In the genomic region with DNA sequence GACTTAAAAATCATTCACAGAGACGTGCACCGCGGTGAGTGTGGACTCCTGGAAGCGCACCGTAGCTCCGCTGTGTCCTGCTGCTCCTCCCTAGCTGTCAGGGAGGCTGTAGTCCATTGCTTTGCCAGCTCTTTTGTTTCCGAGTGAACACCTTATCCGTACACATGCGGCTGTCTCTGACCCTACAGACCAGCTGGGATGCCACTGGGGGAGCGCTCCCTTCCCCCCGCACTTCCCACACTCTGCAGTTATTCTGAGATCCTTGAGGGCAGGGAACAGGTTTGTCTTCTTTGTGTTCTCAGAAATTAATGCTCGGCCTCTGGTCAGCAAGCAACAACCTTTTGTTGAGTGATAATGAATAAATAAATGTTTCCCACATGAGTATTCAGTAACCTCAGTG, we compare ENCODE assay signal across 25 cellular contexts. TPM values are rescaled to one million over a fixed set of nuclear protein-coding genes. Genes with fewer than 3 reads are reported as not detected.
"Had no signal": no experiment of that assay in that cellular context is flagged by ENCODE, and none has a peak within 500 bp of the region (broad histone marks: within the 10 kb centered on the region; RNA-seq: fewer than 3 reads in every experiment).

No MANE protein-coding gene starts in this region.

- H3K79me2 ChIP-seq: hepatocyte had no signal

- H3K36me3 ChIP-seq: colonic mucosa, ovary had no signal

- H3K9me3 Mint-ChIP-seq: activated naive CD4-positive, alpha-beta T cell treated with anti-CD3 and anti-CD28 coated beads, Interleukin-2, amount 10 ng/mL, durations not matched to agents 7 days and 5 days; activated naive CD8-positive, alpha-beta T cell treated with anti-CD3 and anti-CD28 coated beads, Interleukin-2, amount 10 ng/mL, durations not matched to agents 7 days and 5 days; activated T-cell treated with anti-CD3 and anti-CD28 coated beads, Interleukin-2, amount 50 U/mL, for 72 hours; central memory CD8-positive, alpha-beta T cell; mesothelial cell of epicardium; naive B cell; nephron progenitor cell; stimulated activated naive CD8-positive, alpha-beta T cell treated with anti-CD3 and anti-CD28 coated beads, Interleukin-15, Interleukin-2, amounts not matched to agents 100 ng/mL and 50 ng/mL, for 24 hours had no signal

- H3K27ac ChIP-seq: colonic mucosa, gastrocnemius medialis, hepatocyte, neutrophil, ovary, prostate gland, SK-N-MC, upper lobe of left lung, VCaP had no signal

- DNase-seq: activated CD4-positive, alpha-beta T cell treated with anti-CD3 and anti-CD28 coated beads for 4 hours; activated CD4-positive, alpha-beta T cell treated with anti-CD3 and anti-CD28 coated beads, Interleukin-2, amount 50 U/mL, for 4 hours; activated naive CD4-positive, alpha-beta T cell treated with anti-CD3 and anti-CD28 coated beads, Interleukin-2, amount 10 ng/mL, durations not matched to agents 7 days and 5 days; activated naive CD8-positive, alpha-beta T cell treated with anti-CD3 and anti-CD28 coated beads, Interleukin-2, amount 10 ng/mL, durations not matched to agents 7 days and 5 days; activated T-cell treated with anti-CD3 and anti-CD28 coated beads for 4 hours; activated T-cell treated with anti-CD3 and anti-CD28 coated beads, Interleukin-2, amount 50 U/mL, for 72 hours; amniotic stem cell; colonic mucosa; effector CD8-positive, alpha-beta T cell; islet precursor cell; naive B cell; nephron progenitor cell; stimulated activated CD4-positive, alpha-beta T cell treated with anti-CD3 and anti-CD28 coated beads, Interleukin-2, amount 100 ng/mL, for 48 hours; upper lobe of left lung had no signal

- H3K4me1 Mint-ChIP-seq: naive B cell, nephron progenitor cell had no signal

- H3K27me3 Mint-ChIP-seq: activated naive CD4-positive, alpha-beta T cell treated with anti-CD3 and anti-CD28 coated beads, Interleukin-2, amount 10 ng/mL, durations not matched to agents 7 days and 5 days; activated naive CD8-positive, alpha-beta T cell treated with anti-CD3 and anti-CD28 coated beads, Interleukin-2, amount 10 ng/mL, durations not matched to agents 7 days and 5 days; central memory CD8-positive, alpha-beta T cell; naive B cell; stimulated activated naive CD8-positive, alpha-beta T cell treated with anti-CD3 and anti-CD28 coated beads, Interleukin-15, Interleukin-2, amounts not matched to agents 100 ng/mL and 50 ng/mL, for 24 hours had no signal

- H3K4me1 ChIP-seq: colonic mucosa, prostate gland had no signal

- H3K4me3 ChIP-seq: colonic mucosa, gastrocnemius medialis, hepatocyte, ovary, prostate gland, SK-N-MC, upper lobe of left lung had no signal

- H3K27me3 ChIP-seq: colonic mucosa, gastrocnemius medialis, hepatocyte, neutrophil, ovary, upper lobe of left lung had no signal

- H3K27ac Mint-ChIP-seq: activated naive CD4-positive, alpha-beta T cell treated with anti-CD3 and anti-CD28 coated beads, Interleukin-2, amount 10 ng/mL, durations not matched to agents 7 days and 5 days; activated naive CD8-positive, alpha-beta T cell treated with anti-CD3 and anti-CD28 coated beads, Interleukin-2, amount 10 ng/mL, durations not matched to agents 7 days and 5 days; activated T-cell treated with anti-CD3 and anti-CD28 coated beads, Interleukin-2, amount 50 U/mL, for 72 hours; mesothelial cell of epicardium; stimulated activated naive CD8-positive, alpha-beta T cell treated with anti-CD3 and anti-CD28 coated beads, Interleukin-15, Interleukin-2, amounts not matched to agents 100 ng/mL and 50 ng/mL, for 24 hours had no signal

- H3K4me2 ChIP-seq: hepatocyte had no signal

- H2AFZ ChIP-seq: hepatocyte had no signal

- ATAC-seq: activated T-cell treated with anti-CD3 and anti-CD28 coated beads, Interleukin-2, amount 50 U/mL, for 72 hours; gastrocnemius medialis had no signal

- H3K4me3 Mint-ChIP-seq: activated naive CD4-positive, alpha-beta T cell treated with anti-CD3 and anti-CD28 coated beads, Interleukin-2, amount 10 ng/mL, durations not matched to agents 7 days and 5 days; activated naive CD8-positive, alpha-beta T cell treated with anti-CD3 and anti-CD28 coated beads, Interleukin-2, amount 10 ng/mL, durations not matched to agents 7 days and 5 days; activated T-cell treated with anti-CD3 and anti-CD28 coated beads, Interleukin-2, amount 50 U/mL, for 72 hours; central memory CD8-positive, alpha-beta T cell; mesothelial cell of epicardium; naive B cell; nephron progenitor cell; stimulated activated naive CD8-positive, alpha-beta T cell treated with anti-CD3 and anti-CD28 coated beads, Interleukin-15, Interleukin-2, amounts not matched to agents 100 ng/mL and 50 ng/mL, for 24 hours had no signal

- H3K9me3 ChIP-seq: colonic mucosa, gastrocnemius medialis, neutrophil, ovary, prostate gland, upper lobe of left lung had no signal

RNA-seq across cellular contexts. Expression of gene MSANTD1, which starts 33.7 kb away (rescaled TPM):
- total RNA-seq: epithelial cell of proximal tubule had no signal
